8 cellular contexts compared by ENCODE assay signal in the genomic region with DNA sequence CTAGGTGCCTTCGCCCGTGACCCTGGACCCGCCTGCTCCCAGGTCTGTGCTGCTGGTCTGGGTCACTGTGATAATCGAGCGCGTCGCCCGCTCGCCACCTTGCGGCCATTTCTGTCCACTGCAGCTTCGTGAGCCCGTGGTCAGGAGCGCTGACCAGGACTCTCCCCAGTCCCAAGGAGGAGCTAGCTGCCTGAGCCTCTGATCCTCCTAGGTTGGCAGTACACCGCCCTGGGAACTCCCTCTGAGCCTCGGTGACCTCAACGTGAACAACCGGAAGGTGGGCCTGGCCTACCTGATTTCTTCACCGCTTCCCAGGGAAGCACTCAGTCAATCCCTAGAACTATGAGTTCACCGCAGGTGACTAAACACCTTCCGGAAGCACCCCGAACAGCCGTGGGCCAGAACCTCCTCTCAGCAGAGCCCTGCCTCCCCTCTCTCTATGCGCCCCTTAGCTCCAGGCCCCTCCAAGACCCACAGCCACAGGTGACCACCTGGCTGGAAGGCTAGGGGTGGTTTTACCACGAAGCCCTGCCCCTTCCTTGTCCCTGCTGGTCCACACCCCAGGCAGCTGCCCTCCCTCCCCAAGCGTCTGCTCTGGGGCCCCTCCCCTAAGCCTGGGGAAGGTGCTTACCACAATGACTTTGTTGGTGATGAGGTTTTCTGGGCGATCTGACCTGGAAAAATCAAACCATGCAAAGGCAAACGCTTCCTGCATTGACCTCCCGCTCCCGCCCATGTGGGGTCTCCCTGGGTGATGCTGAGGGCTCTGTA. TPM values are rescaled to one million over a fixed set of nuclear protein-coding genes. Genes with fewer than 3 reads are reported as not detected.
DNase-seq lines count a peak whose midpoint lies in the region; ATAC-seq, FAIRE-seq and TF ChIP-seq lines count a peak whose summit lies in the region.

No MANE protein-coding gene starts in this region.

- WGBS in gastroesophageal sphincter (ENCODE audit: low coverage in 1 of 2), 2 donors = 0 to 80% methylated on average over 1 to 2 of the region's 29 CpGs

- no peak for FAIRE-seq in RCC 7860 (lab: Jason Lieb, UNC)

- DNase-seq in AML-193 (lab: John Stamatoyannopoulos, UW) (peak; percentile 38 to 42), GM20000 (ENCODE audit: low spot score) (peak; percentile 83), RCC 7860 (ENCODE audit: low spot score) (peak; percentile 53), omental fat pad (ENCODE audit: low spot score) (peak; percentile 42), vagina (ENCODE audit: extremely low spot score in 2 of 2) (peak in 1 of 2 donors; percentile 95), NCI-H2029 (lab: John Stamatoyannopoulos, UW) (no peak)
- DNase-seq in activated naive CD4-positive, alpha-beta T cell treated with anti-CD3 and anti-CD28 coated beads for 36 hours = peak; percentile 57

- no peak overlapping the region for H3K4me3 ChIP-seq in gastroesophageal sphincter
- no peak overlapping the region for H3K4me3 ChIP-seq in vagina

- H3K27ac Mint-ChIP-seq in activated naive CD4-positive, alpha-beta T cell treated with anti-CD3 and anti-CD28 coated beads for 36 hours = no peak overlapping the region

- H3K36me3 ChIP-seq in gastroesophageal sphincter = no peaks in the 10 kb centered on the region
- no peaks in the 10 kb centered on the region for H3K36me3 ChIP-seq in vagina

- H3K9me3 Mint-ChIP-seq in activated naive CD4-positive, alpha-beta T cell treated with anti-CD3 and anti-CD28 coated beads for 36 hours = no peaks in the 10 kb centered on the region

- peak; percentile 77 for ATAC-seq in gastroesophageal sphincter
- peak; percentile 56 for ATAC-seq in omental fat pad (ENCODE audit: low FRiP score)

- peaks cover 4% of the 10 kb centered on the region for H3K4me1 Mint-ChIP-seq in activated naive CD4-positive, alpha-beta T cell treated with anti-CD3 and anti-CD28 coated beads for 36 hours (ENCODE audit: low read depth)

- H3K4me1 ChIP-seq in gastroesophageal sphincter = peaks cover 0 to 15% (median 0%) of the 10 kb centered on the region in 3 donors
- peaks cover 8% of the 10 kb centered on the region for H3K4me1 ChIP-seq in vagina

- H3K27me3 Mint-ChIP-seq in activated naive CD4-positive, alpha-beta T cell treated with anti-CD3 and anti-CD28 coated beads for 36 hours (ENCODE audit: low read depth) = peaks cover 6% of the 10 kb centered on the region

- TF ChIP-seq EP300 in gastroesophageal sphincter (IDR thresholded peaks at IDR 0.05) = no peak

- peak; percentile 93 for TF ChIP-seq CTCF in GM20000 (IDR thresholded peaks at IDR 0.05; ENCODE audit: extremely low read depth, missing control alignments)
- TF ChIP-seq CTCF in gastroesophageal sphincter (IDR thresholded peaks at IDR 0.05) = peak in 3 of 4 experiments; percentile 75 to 93 (median 90)
- TF ChIP-seq CTCF in omental fat pad (IDR thresholded peaks at IDR 0.05) = peak in 1 of 3 donors; percentile 13
- peak; percentile 47 to 89 (median 67) for TF ChIP-seq CTCF in vagina (IDR thresholded peaks at IDR 0.05)

- no peak for TF ChIP-seq POLR2A in gastroesophageal sphincter (IDR thresholded peaks at IDR 0.05)
- TF ChIP-seq POLR2A in vagina (IDR thresholded peaks at IDR 0.05) = no peak

- H3K9me3 ChIP-seq in gastroesophageal sphincter = no peaks in the 10 kb centered on the region
- no peaks in the 10 kb centered on the region for H3K9me3 ChIP-seq in vagina

- no peaks in the 10 kb centered on the region for H3K36me3 Mint-ChIP-seq in activated naive CD4-positive, alpha-beta T cell treated with anti-CD3 and anti-CD28 coated beads for 36 hours (ENCODE audit: low read depth)

- intact Hi-C loops in activated naive CD4-positive, alpha-beta T cell treated with anti-CD3 and anti-CD28 coated beads for 36 hours (cut with micrococcal nuclease) = loop anchor here (1.0 to 10.0 kb wide), 3 partner anchors 50 to 300 kb away; no protein-coding TSS in a partner anchor
- intact Hi-C loops in vagina (cut with DNase I) = no loop called here

- H3K27ac ChIP-seq in gastroesophageal sphincter (no peak overlapping the region), vagina (peak overlapping the region; percentile 20)

- no peak overlapping the region for H3K4me3 Mint-ChIP-seq in activated naive CD4-positive, alpha-beta T cell treated with anti-CD3 and anti-CD28 coated beads for 36 hours

- CTCF ChIA-PET in activated naive CD4-positive, alpha-beta T cell treated with anti-CD3 and anti-CD28 coated beads for 36 hours (lab: Charles Lee) = interaction anchor here (0.6 to 7.2 kb wide), 18 partner anchors 10 to 274 kb away, joined by 3 to 65 read pairs (median 5); a partner anchor contains a TSS

- H3K27me3 ChIP-seq in gastroesophageal sphincter (peaks cover 50% of the 10 kb centered on the region), vagina (peaks cover 4% of the 10 kb centered on the region)

RNA-seq across cellular contexts. Expression of a gene that starts 9.7 kb away (rescaled TPM):
- not detected for total RNA-seq in activated naive CD4-positive, alpha-beta T cell treated with anti-CD3 and anti-CD28 coated beads for 36 hours
- total RNA-seq in gastroesophageal sphincter (not detected), omental fat pad (under 1 TPM in 1 of 4 donors, not detected in 3; 0.09 TPM), vagina (26.5 TPM)

Comparison
In these comparisons a context has a peak if more than half of its experiments do, and no peak if none do; other contexts are left out.
1. RNA of a gene that starts 9.7 kb away (total RNA-seq): 26.5 TPM in vagina (single experiment); not detected in activated naive CD4-positive, alpha-beta T cell treated with anti-CD3 and anti-CD28 coated beads for 36 hours, not detected in gastroesophageal sphincter and 0.09 TPM in omental fat pad; every median in the first group is over 10 times any median in the second.